Comparison of ENCODE assay signal across 23 cellular contexts in genomic region chr1:3736131-3736561, GRCh38. TPM values are rescaled to one million over a fixed set of nuclear protein-coding genes. Genes with fewer than 3 reads are reported as not detected.
"Had no signal": no experiment of that assay in that cellular context is flagged by ENCODE, and none has a peak within 500 bp of the region (broad histone marks: within the 10 kb centered on the region; RNA-seq: fewer than 3 reads in every experiment).

No MANE protein-coding gene starts in this region.

- H3K4me1 Mint-ChIP-seq: activated CD4-positive, alpha-beta T cell treated with anti-CD3 and anti-CD28 coated beads for 36 hours; activated naive CD4-positive, alpha-beta T cell treated with anti-CD3 and anti-CD28 coated beads, Interleukin-2, amount 10 ng/mL, durations not matched to agents 7 days and 5 days; activated naive CD8-positive, alpha-beta T cell treated with anti-CD3 and anti-CD28 coated beads, Interleukin-2, amount 50 U/mL, for 24 hours; stimulated activated effector memory CD8-positive, alpha-beta T cell treated with anti-CD3 and anti-CD28 coated beads, Interleukin-12 subunit alpha, Interleukin-12 subunit beta, amount 100 ng/mL, for 72 hours had no signal

- H3K9me3 ChIP-seq: breast epithelium, stomach, testis, upper lobe of right lung had no signal

- H3K27me3 ChIP-seq: breast epithelium, testis had no signal

- H3K4me3 ChIP-seq: breast epithelium, lung, smooth muscle cell, stomach, testis, upper lobe of right lung had no signal

- H3K27me3 Mint-ChIP-seq: activated CD4-positive, alpha-beta T cell treated with anti-CD3 and anti-CD28 coated beads for 36 hours; activated CD8-positive, alpha-beta T cell treated with anti-CD3 and anti-CD28 coated beads for 36 hours; activated naive CD8-positive, alpha-beta T cell treated with anti-CD3 and anti-CD28 coated beads, Interleukin-2, amount 50 U/mL, for 24 hours; natural killer cell treated with Interleukin-12 subunit alpha and Interleukin-12 subunit beta and Interleukin-15 and Interleukin-18, amount 100 ng/mL, for 72 hours had no signal

- DNase-seq: activated CD4-positive, alpha-beta T cell treated with anti-CD3 and anti-CD28 coated beads for 36 hours; activated CD8-positive, alpha-beta T cell treated with anti-CD3 and anti-CD28 coated beads for 36 hours; activated effector memory CD4-positive, alpha-beta T cell treated with Interleukin-2 at 50 U/mL for 16 hours; activated naive CD4-positive, alpha-beta T cell treated with anti-CD3 and anti-CD28 coated beads, Interleukin-2, amount 10 ng/mL, durations not matched to agents 7 days and 5 days; activated naive CD8-positive, alpha-beta T cell treated with anti-CD3 and anti-CD28 coated beads, Interleukin-2, amount 50 U/mL, for 24 hours; activated T-cell treated with anti-CD3 and anti-CD28 coated beads, Interleukin-2, amount 50 U/mL, for 4 hours; anterior cingulate cortex; cerebellar nuclear complex; effector CD8-positive, alpha-beta T cell; hippocampal formation; left colon; stimulated activated CD4-positive, alpha-beta T cell treated with anti-CD3 and anti-CD28 coated beads, Interleukin-4, amount 100 ng/mL, for 24 hours; stomach; testis; upper lobe of right lung had no signal

- H3K4me1 ChIP-seq: breast epithelium, upper lobe of right lung had no signal

- H3K27ac Mint-ChIP-seq: activated CD4-positive, alpha-beta T cell treated with anti-CD3 and anti-CD28 coated beads for 36 hours; activated CD8-positive, alpha-beta T cell treated with anti-CD3 and anti-CD28 coated beads for 36 hours; activated naive CD4-positive, alpha-beta T cell treated with anti-CD3 and anti-CD28 coated beads, Interleukin-2, amount 10 ng/mL, durations not matched to agents 7 days and 5 days; activated naive CD8-positive, alpha-beta T cell treated with anti-CD3 and anti-CD28 coated beads, Interleukin-2, amount 50 U/mL, for 24 hours; natural killer cell treated with Interleukin-12 subunit alpha and Interleukin-12 subunit beta and Interleukin-15 and Interleukin-18, amount 100 ng/mL, for 72 hours; stimulated activated effector memory CD8-positive, alpha-beta T cell treated with anti-CD3 and anti-CD28 coated beads, Interleukin-12 subunit alpha, Interleukin-12 subunit beta, amount 100 ng/mL, for 72 hours; T-helper 2 cell treated with Interferon-gamma antibody and Interleukin-4, amounts not matched to agents 5 μg/mL and 100 μg/mL, for 36 hours had no signal

- H3K9me3 Mint-ChIP-seq: activated CD8-positive, alpha-beta T cell treated with anti-CD3 and anti-CD28 coated beads for 36 hours; activated naive CD4-positive, alpha-beta T cell treated with anti-CD3 and anti-CD28 coated beads, Interleukin-2, amount 10 ng/mL, durations not matched to agents 7 days and 5 days; activated naive CD8-positive, alpha-beta T cell treated with anti-CD3 and anti-CD28 coated beads, Interleukin-2, amount 50 U/mL, for 24 hours; activated T-cell treated with anti-CD3 and anti-CD28 coated beads, Interleukin-2, amount 50 U/mL, for 4 hours; natural killer cell treated with Interleukin-12 subunit alpha and Interleukin-12 subunit beta and Interleukin-15 and Interleukin-18, amount 100 ng/mL, for 72 hours; stimulated activated effector memory CD8-positive, alpha-beta T cell treated with anti-CD3 and anti-CD28 coated beads, Interleukin-12 subunit alpha, Interleukin-12 subunit beta, amount 100 ng/mL, for 72 hours; T-helper 2 cell treated with Interferon-gamma antibody and Interleukin-4, amounts not matched to agents 5 μg/mL and 100 μg/mL, for 36 hours had no signal

- H3K36me3 Mint-ChIP-seq: activated naive CD4-positive, alpha-beta T cell treated with anti-CD3 and anti-CD28 coated beads, Interleukin-2, amount 10 ng/mL, durations not matched to agents 7 days and 5 days; natural killer cell treated with Interleukin-12 subunit alpha and Interleukin-12 subunit beta and Interleukin-15 and Interleukin-18, amount 100 ng/mL, for 72 hours had no signal

- ATAC-seq: activated CD4-positive, alpha-beta T cell treated with anti-CD3 and anti-CD28 coated beads for 36 hours; activated CD8-positive, alpha-beta T cell treated with anti-CD3 and anti-CD28 coated beads for 36 hours; activated naive CD8-positive, alpha-beta T cell treated with anti-CD3 and anti-CD28 coated beads, Interleukin-2, amount 50 U/mL, for 24 hours; activated T-cell treated with anti-CD3 and anti-CD28 coated beads, Interleukin-2, amount 50 U/mL, for 4 hours; esophagus mucosa; left colon; natural killer cell treated with Interleukin-12 subunit alpha and Interleukin-12 subunit beta and Interleukin-15 and Interleukin-18, amount 100 ng/mL, for 72 hours; stimulated activated effector memory CD8-positive, alpha-beta T cell treated with anti-CD3 and anti-CD28 coated beads, Interleukin-12 subunit alpha, Interleukin-12 subunit beta, amount 100 ng/mL, for 72 hours; upper lobe of right lung had no signal

- H3K27ac ChIP-seq: breast epithelium, stomach, testis, upper lobe of right lung had no signal

- H3K4me3 Mint-ChIP-seq: activated CD4-positive, alpha-beta T cell treated with anti-CD3 and anti-CD28 coated beads for 36 hours; activated CD8-positive, alpha-beta T cell treated with anti-CD3 and anti-CD28 coated beads for 36 hours; activated naive CD4-positive, alpha-beta T cell treated with anti-CD3 and anti-CD28 coated beads, Interleukin-2, amount 10 ng/mL, durations not matched to agents 7 days and 5 days; activated naive CD8-positive, alpha-beta T cell treated with anti-CD3 and anti-CD28 coated beads, Interleukin-2, amount 50 U/mL, for 24 hours; activated T-cell treated with anti-CD3 and anti-CD28 coated beads, Interleukin-2, amount 50 U/mL, for 4 hours; natural killer cell treated with Interleukin-12 subunit alpha and Interleukin-12 subunit beta and Interleukin-15 and Interleukin-18, amount 100 ng/mL, for 72 hours; stimulated activated effector memory CD8-positive, alpha-beta T cell treated with anti-CD3 and anti-CD28 coated beads, Interleukin-12 subunit alpha, Interleukin-12 subunit beta, amount 100 ng/mL, for 72 hours; T-helper 2 cell treated with Interferon-gamma antibody and Interleukin-4, amounts not matched to agents 5 μg/mL and 100 μg/mL, for 36 hours had no signal

RNA-seq across cellular contexts. Expression of gene CCDC27, which starts 16.1 kb away (rescaled TPM):
- total RNA-seq: activated CD4-positive, alpha-beta T cell treated with anti-CD3 and anti-CD28 coated beads for 36 hours; activated CD8-positive, alpha-beta T cell treated with anti-CD3 and anti-CD28 coated beads for 36 hours; activated T-cell treated with anti-CD3 and anti-CD28 coated beads, Interleukin-2, amount 50 U/mL, for 4 hours; breast epithelium; esophagus mucosa; left colon; lung; natural killer cell treated with Interleukin-12 subunit alpha and Interleukin-12 subunit beta and Interleukin-15 and Interleukin-18, amount 100 ng/mL, for 72 hours; posterior vena cava; smooth muscle cell; stomach; upper lobe of right lung had no signal
- polyA plus RNA-seq: lung, smooth muscle cell, stomach had no signal

RNA-seq across cellular contexts. Expression of gene SMIM1, which starts 36.4 kb away (rescaled TPM):
- total RNA-seq: natural killer cell treated with Interleukin-12 subunit alpha and Interleukin-12 subunit beta and Interleukin-15 and Interleukin-18, amount 100 ng/mL, for 72 hours; stomach had no signal
